Comparison of ENCODE assay signal across 23 cellular contexts in the genomic region with DNA sequence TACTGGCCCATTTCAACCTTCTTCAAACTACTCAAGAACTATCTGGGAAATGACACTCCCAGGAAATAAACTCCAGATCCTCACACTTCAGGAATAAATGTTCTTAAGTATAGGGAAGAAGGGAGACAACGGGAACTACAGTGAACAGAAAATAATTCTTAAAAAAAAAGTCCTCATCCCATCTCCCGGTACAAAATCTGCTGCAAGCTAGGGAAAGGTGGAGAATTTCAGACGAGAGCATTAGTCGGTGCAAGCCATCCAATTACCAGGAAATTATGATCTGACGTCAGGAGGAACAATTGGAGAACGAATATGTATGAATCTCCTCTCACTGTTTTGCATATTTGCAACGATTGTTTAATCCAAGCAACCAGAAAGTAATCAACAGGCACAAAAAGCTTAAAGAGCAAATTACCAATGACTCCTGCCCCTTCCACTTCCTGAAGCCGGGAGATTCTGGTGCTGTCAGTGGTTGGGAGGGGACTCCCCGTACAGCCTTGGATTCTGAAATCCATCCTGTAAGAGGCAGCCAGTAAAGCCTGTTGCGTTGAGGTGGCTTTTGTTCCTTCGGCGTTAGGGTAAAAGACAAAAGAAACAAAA.
A peak's percentile ranks its signal among the peaks of the same experiment; 100 is the strongest.
DNase-seq lines count a peak whose midpoint lies in the region; ATAC-seq and FAIRE-seq lines count a peak whose summit lies in the region.
"Had no signal": no experiment of that assay in that cellular context is flagged by ENCODE, and none has a peak within 500 bp of the region (broad histone marks: within the 10 kb centered on the region; RNA-seq: fewer than 3 reads in every experiment).

No MANE protein-coding gene starts in this region.

- H3K9me3 Mint-ChIP-seq in activated naive CD4-positive, alpha-beta T cell treated with anti-CD3 and anti-CD28 coated beads, Interleukin-2, amount 50 U/mL, for 24 hours = peaks cover 9% of the 10 kb centered on the region

- no peak for FAIRE-seq in RCC 7860 (lab: Jason Lieb, UNC)
- FAIRE-seq: GM12891 had no signal

- H3K4me1 ChIP-seq in iPS-15b (ENCODE audit: control insufficient read depth, insufficient read depth, low read length) = peaks cover 6% of the 10 kb centered on the region

- H3K27me3 ChIP-seq in iPS-15b (ENCODE audit: control insufficient read depth, insufficient read depth, low read length) = peaks cover 99% of the 10 kb centered on the region
- H3K27me3 ChIP-seq: ovary had no signal

- H3K4me3 Mint-ChIP-seq in activated naive CD4-positive, alpha-beta T cell treated with anti-CD3 and anti-CD28 coated beads, Interleukin-2, amount 50 U/mL, for 24 hours = no peak overlapping the region
- H3K4me3 Mint-ChIP-seq: CD8-positive, alpha-beta T cell had no signal

- peaks cover 4% of the 10 kb centered on the region for H3K36me3 Mint-ChIP-seq in activated naive CD4-positive, alpha-beta T cell treated with anti-CD3 and anti-CD28 coated beads, Interleukin-2, amount 50 U/mL, for 24 hours
- H3K36me3 Mint-ChIP-seq: CD8-positive, alpha-beta T cell had no signal

- H3K27ac Mint-ChIP-seq in activated naive CD4-positive, alpha-beta T cell treated with anti-CD3 and anti-CD28 coated beads, Interleukin-2, amount 50 U/mL, for 24 hours = peak overlapping the region; percentile 67
- H3K27ac Mint-ChIP-seq: CD8-positive, alpha-beta T cell had no signal

- no peaks in the 10 kb centered on the region for H3K9me3 ChIP-seq in iPS-15b (ENCODE audit: control insufficient read depth, insufficient read depth, low read length)
- H3K9me3 ChIP-seq: HAP-1, ovary, suprapubic skin had no signal

- no peaks in the 10 kb centered on the region for H3K36me3 ChIP-seq in iPS-15b (ENCODE audit: control insufficient read depth, insufficient read depth, low read length)
- H3K36me3 ChIP-seq: HAP-1, ovary, suprapubic skin had no signal

- peak overlapping the region; percentile 3 for H3K4me3 ChIP-seq in iPS-15b (ENCODE audit: low read depth, low read length)
- H3K4me3 ChIP-seq: HAP-1, ovary, suprapubic skin had no signal

- no peak for ATAC-seq in GM18909 (IDR thresholded peaks at IDR 0.05; ENCODE audit: poor library complexity, unreplicated experiment)
- ATAC-seq: CD8-positive, alpha-beta T cell had no signal

- no peak for DNase-seq in activated naive CD4-positive, alpha-beta T cell treated with Interleukin-2 at 50 U/mL for 16 hours
- peak; percentile 25 for DNase-seq in NCI-H526 treated with DMSO at 0.1 percent for 48 hours (lab: John Stamatoyannopoulos, UW)
- DNase-seq in OCI-M2 (lab: John Stamatoyannopoulos, UW; ENCODE audit: unreplicated experiment) = no peak
- DNase-seq in RCC 7860 (ENCODE audit: low spot score) = no peak
- DNase-seq in stimulated activated CD8-positive, alpha-beta memory T cell treated with anti-CD3 and anti-CD28 coated beads, Interleukin-4, amount 100 ng/mL, for 48 hours = no peak
- DNase-seq: activated CD4-positive, alpha-beta T cell treated with anti-CD3 and anti-CD28 coated beads, Interleukin-2, amount 50 U/mL, for 1 hour; erythroblast; foreskin melanocyte; hypothalamus; kidney glomerular epithelial cell; mammary epithelial cell; MV-4-11; NCI-H2029; NCI-H446 treated with DMSO at 0.1 percent for 48 hours; ovary had no signal

- H3K4me1 Mint-ChIP-seq in activated naive CD4-positive, alpha-beta T cell treated with anti-CD3 and anti-CD28 coated beads, Interleukin-2, amount 50 U/mL, for 24 hours = peaks cover 41% of the 10 kb centered on the region

- H3K9ac ChIP-seq in iPS-15b (ENCODE audit: low read depth, low read length) = no peak overlapping the region
- H3K9ac ChIP-seq: KMS-11 had no signal

- peaks cover 70% of the 10 kb centered on the region for H3K27me3 Mint-ChIP-seq in activated naive CD4-positive, alpha-beta T cell treated with anti-CD3 and anti-CD28 coated beads, Interleukin-2, amount 50 U/mL, for 24 hours
